Comparison of ENCODE assay signal across 13 cellular contexts in the genomic region with DNA sequence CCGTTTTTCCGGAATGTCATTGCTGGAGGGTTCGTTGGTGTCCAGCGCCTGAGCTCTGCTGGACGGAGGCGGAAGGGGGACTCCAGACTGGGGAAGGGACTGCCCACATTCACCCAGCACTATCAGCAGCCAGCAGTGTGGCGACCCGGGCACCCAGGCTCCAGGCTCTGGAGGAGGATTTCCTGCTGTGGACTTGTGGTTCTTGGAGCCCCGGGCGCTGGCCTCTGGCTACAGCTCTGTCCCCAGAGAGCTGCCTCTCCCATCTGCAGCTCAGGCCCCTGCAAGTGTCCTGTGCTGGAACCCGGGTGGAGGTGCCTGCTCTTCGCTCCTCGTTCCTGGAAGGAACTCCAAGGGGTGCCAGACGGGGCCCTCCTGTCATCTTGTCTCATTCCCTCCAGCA.
DNase-seq lines count a peak whose midpoint lies in the region; ATAC-seq, FAIRE-seq and TF ChIP-seq lines count a peak whose summit lies in the region.
"Had no signal": no experiment of that assay in that cellular context is flagged by ENCODE, and none has a peak within 500 bp of the region (broad histone marks: within the 10 kb centered on the region; RNA-seq: fewer than 3 reads in every experiment).

No MANE protein-coding gene starts in this region.

- no peak overlapping the region for H3K4me2 ChIP-seq in mammary epithelial cell (ENCODE audit: insufficient read depth, low read depth, low read length)

- no peaks in the 10 kb centered on the region for H3K79me2 ChIP-seq in mammary epithelial cell (ENCODE audit: insufficient read depth, low read length)

- no peak for TF ChIP-seq POLR2A in testis (IDR thresholded peaks at IDR 0.05)

- H3K4me1 ChIP-seq in mammary epithelial cell (ENCODE audit: insufficient read depth, low read length), result peaks cover 33% of the 10 kb centered on the region
- H3K4me1 ChIP-seq in muscle layer of duodenum (ENCODE audit: control insufficient read depth in 1 of 2, insufficient read depth in 2 of 2, low read length in 2 of 2), result peaks cover 15 to 21% of the 10 kb centered on the region in 2 donors
- H3K4me1 ChIP-seq in testis, result peaks cover 38% of the 10 kb centered on the region

- peak overlapping the region; percentile 67 for H2AFZ ChIP-seq in mammary epithelial cell (ENCODE audit: low read depth, low read length)

- no peaks in the 10 kb centered on the region for H4K20me1 ChIP-seq in mammary epithelial cell (ENCODE audit: insufficient read depth, low read length)

- H3K27me3 ChIP-seq in mammary epithelial cell (ENCODE audit: insufficient read depth, low read length) (no peaks in the 10 kb centered on the region), muscle layer of duodenum (ENCODE audit: low read depth, low read length) (no peaks in the 10 kb centered on the region), testis (no peaks in the 10 kb centered on the region)

- no peak overlapping the region for H3K9ac ChIP-seq in mammary epithelial cell (ENCODE audit: insufficient read depth, low read length)

- DNase-seq in activated T-cell treated with anti-CD3 and anti-CD28 coated beads, Interleukin-2, amount 50 U/mL, for 24 hours, result no peak
- DNase-seq in activated T-cell treated with anti-CD3 and anti-CD28 coated beads, Interleukin-2, amount 50 U/mL, for 48 hours, result no peak
- DNase-seq in mammary epithelial cell, result no peak
- no peak for DNase-seq in testis
- no peak for DNase-seq in urothelium cell line (ENCODE audit: low spot score)
- no peak for DNase-seq in T-helper 17 cell
- DNase-seq in HK-2 (ENCODE audit: unreplicated experiment), result no peak
- DNase-seq: COR-L47, GF-D8, T-cell had no signal

- no peaks in the 10 kb centered on the region for H3K9me3 Mint-ChIP-seq in activated T-cell treated with anti-CD3 and anti-CD28 coated beads, Interleukin-2, amount 50 U/mL, for 24 hours
- H3K9me3 Mint-ChIP-seq: T-cell had no signal

- in situ Hi-C loops in mammary epithelial cell (cut with MboI; ENCODE audit: low sequenced_read_pairs in 2 of 2), result no loop called here

- peaks cover 54% of the 10 kb centered on the region for H3K4me1 Mint-ChIP-seq in activated T-cell treated with anti-CD3 and anti-CD28 coated beads, Interleukin-2, amount 50 U/mL, for 24 hours (ENCODE audit: low read depth)
- peaks cover 13% of the 10 kb centered on the region for H3K4me1 Mint-ChIP-seq in T-helper 17 cell

- H3K9me3 ChIP-seq in mammary epithelial cell (replicated peaks; ENCODE audit: insufficient read depth, low read length) (no peaks in the 10 kb centered on the region), muscle layer of duodenum (ENCODE audit: control insufficient read depth in 1 of 2, low read length in 2 of 2) (no peaks in the 10 kb centered on the region), testis (no peaks in the 10 kb centered on the region), T-helper 17 cell (ENCODE audit: control insufficient read depth, low read length, poor library complexity, severe bottlenecking) (no peaks in the 10 kb centered on the region)

- TF ChIP-seq CTCF in mammary epithelial cell (conservative IDR thresholded peaks at IDR 0.05 in 1 of 2, IDR thresholded peaks at IDR 0.05 in 1 of 2; ENCODE audit: extremely low read depth in 1 of 2, insufficient read depth in 1 of 2, low read depth in 1 of 2, low read length in 2 of 2) (no peak), testis (IDR thresholded peaks at IDR 0.05) (no peak)

- no peak for ATAC-seq in T-helper 17 cell
- ATAC-seq: T-cell had no signal

- no peak overlapping the region for H3K27ac ChIP-seq in mammary epithelial cell (ENCODE audit: insufficient read depth, low read depth, low read length)
- peak overlapping the region; percentile 50 for H3K27ac ChIP-seq in muscle layer of duodenum (ENCODE audit: low read length)
- peak overlapping the region; percentile 33 to 64 for H3K27ac ChIP-seq in testis

- H3K36me3 ChIP-seq in mammary epithelial cell (ENCODE audit: insufficient read depth, low read length) (no peaks in the 10 kb centered on the region), muscle layer of duodenum (ENCODE audit: control insufficient read depth in 1 of 2, insufficient read depth in 2 of 2, low read length in 2 of 2) (peaks cover 0 to 4% of the 10 kb centered on the region in 2 donors), testis (ENCODE audit: low read depth, missing control alignments) (no peaks in the 10 kb centered on the region)

- intact Hi-C loops in mammary epithelial cell (cut with micrococcal nuclease) (no loop called here), testis (cut with DNase I; ENCODE audit: low total_unique reads) (no loop called here)

- no peak overlapping the region for H3K4me3 Mint-ChIP-seq in activated T-cell treated with anti-CD3 and anti-CD28 coated beads, Interleukin-2, amount 50 U/mL, for 24 hours
- H3K4me3 Mint-ChIP-seq in T-helper 17 cell, result no peak overlapping the region
- H3K4me3 Mint-ChIP-seq: activated naive CD8-positive, alpha-beta T cell; T-cell had no signal

- H3K4me3 ChIP-seq in mammary epithelial cell (replicated peaks in 1 of 3; ENCODE audit: insufficient read depth in 1 of 3, low read depth in 2 of 3, low read length in 3 of 3) (no peak overlapping the region), muscle layer of duodenum (ENCODE audit: low read depth in 1 of 2, low read length in 2 of 2) (no peak overlapping the region), testis (no peak overlapping the region)

- no peak for FAIRE-seq in urothelium cell line (lab: Jason Lieb, UNC)
- FAIRE-seq: colon had no signal

- dilution Hi-C loops in mammary epithelial cell (cut with HindIII; ENCODE audit: low sequenced_read_pairs), result no loop called here

- CTCF ChIA-PET in mammary epithelial cell (lab: Charles Lee; ENCODE audit: low non-redundant PET), result no interaction called here

- H3K27me3 Mint-ChIP-seq in activated T-cell treated with anti-CD3 and anti-CD28 coated beads, Interleukin-2, amount 50 U/mL, for 24 hours, result peaks cover 8% of the 10 kb centered on the region
- peaks cover 23% of the 10 kb centered on the region for H3K27me3 Mint-ChIP-seq in T-helper 17 cell
- H3K27me3 Mint-ChIP-seq: activated naive CD8-positive, alpha-beta T cell had no signal

- H3K36me3 Mint-ChIP-seq in activated T-cell treated with anti-CD3 and anti-CD28 coated beads, Interleukin-2, amount 50 U/mL, for 24 hours (ENCODE audit: low read depth), result no peaks in the 10 kb centered on the region
- H3K36me3 Mint-ChIP-seq in T-helper 17 cell (ENCODE audit: low read depth), result no peaks in the 10 kb centered on the region
- H3K36me3 Mint-ChIP-seq: activated naive CD8-positive, alpha-beta T cell; T-cell had no signal

- 53% methylated on average over 10 of the region's 14 CpGs for WGBS in mammary epithelial cell (ENCODE audit: low coverage, missing lambda C conversion rate)
- 47 to 64% methylated on average over 3 to 14 of the region's 14 CpGs for WGBS in testis, 2 donors

- H3K27ac Mint-ChIP-seq in activated T-cell treated with anti-CD3 and anti-CD28 coated beads, Interleukin-2, amount 50 U/mL, for 24 hours, result peak overlapping the region; percentile 67
- no peak overlapping the region for H3K27ac Mint-ChIP-seq in T-helper 17 cell
- H3K27ac Mint-ChIP-seq: activated naive CD8-positive, alpha-beta T cell; T-cell had no signal

- BruUV-seq in mammary epithelial cell (replicated peaks; lab: Mats Ljungman, UMichigan), result no TSS peak
